Comparison of ENCODE assay signal across 9 cellular contexts in genomic region chr14:23353433-23353780, GRCh38. TPM values are rescaled to one million over a fixed set of nuclear protein-coding genes. Genes with fewer than 3 reads are reported as not detected.
DNase-seq lines count a peak whose midpoint lies in the region; ATAC-seq and TF ChIP-seq lines count a peak whose summit lies in the region.
"Had no signal": no experiment of that assay in that cellular context is flagged by ENCODE, and none has a peak within 500 bp of the region (broad histone marks: within the 10 kb centered on the region; RNA-seq: fewer than 3 reads in every experiment).

No MANE protein-coding gene starts in this region.

- no peak for TF ChIP-seq CTCF in CD8-positive, alpha-beta T cell (IDR thresholded peaks at IDR 0.05)
- no peak for TF ChIP-seq CTCF in neural crest cell (conservative IDR thresholded peaks at IDR 0.05)

- no peak overlapping the region for H3K9ac ChIP-seq in HUES48 (ENCODE audit: low read depth, low read length)

- CTCF ChIA-PET in CD8-positive, alpha-beta T cell (lab: Charles Lee), result interaction anchor here (0.6 to 1.4 kb wide), 4 partner anchors 14 to 142 kb away, joined by 3 to 4 read pairs (median 4); no protein-coding TSS in a partner anchor

- H3K4me3 ChIP-seq in CD8-positive, alpha-beta T cell (ENCODE audit: low read depth, low read length), result no peak overlapping the region
- H3K4me3 ChIP-seq in HUES48 (ENCODE audit: low read depth, low read length), result 0 out of 2 replicates have a peak overlapping the region, but pooled peaks have one; percentile 80

- H3K27me3 Mint-ChIP-seq in CD8-positive, alpha-beta T cell (ENCODE audit: low read depth), result peaks cover 37% of the 10 kb centered on the region
- H3K27me3 Mint-ChIP-seq in neural crest cell (ENCODE audit: low read depth), result peaks cover 32% of the 10 kb centered on the region

- no peaks in the 10 kb centered on the region for H3K27me3 ChIP-seq in CD8-positive, alpha-beta T cell (ENCODE audit: insufficient read depth, low read length)
- peaks cover 26% of the 10 kb centered on the region for H3K27me3 ChIP-seq in HUES48 (ENCODE audit: control insufficient read depth, insufficient read depth, low read length)

- POLR2A ChIA-PET in CD8-positive, alpha-beta T cell (lab: Charles Lee), result no interaction called here

- peak overlapping the region; percentile 77 for H3K4me3 Mint-ChIP-seq in CD8-positive, alpha-beta T cell
- peak overlapping the region; percentile 84 for H3K4me3 Mint-ChIP-seq in neural crest cell

- H3K9me3 Mint-ChIP-seq in CD8-positive, alpha-beta T cell, result no peaks in the 10 kb centered on the region
- peaks cover 10% of the 10 kb centered on the region for H3K9me3 Mint-ChIP-seq in neural crest cell

- H3K9me3 ChIP-seq in CD8-positive, alpha-beta T cell (ENCODE audit: low read length), result no peaks in the 10 kb centered on the region
- no peaks in the 10 kb centered on the region for H3K9me3 ChIP-seq in HUES48 (ENCODE audit: control insufficient read depth, insufficient read depth, low read length)
- H3K9me3 ChIP-seq: Peyer's patch had no signal

- H3K36me3 ChIP-seq in CD8-positive, alpha-beta T cell (ENCODE audit: insufficient read depth, low read length), result no peaks in the 10 kb centered on the region
- peaks cover 22% of the 10 kb centered on the region for H3K36me3 ChIP-seq in HUES48 (ENCODE audit: control insufficient read depth, insufficient read depth, low read length)
- H3K36me3 ChIP-seq: Peyer's patch had no signal

- no peaks in the 10 kb centered on the region for H3K36me3 Mint-ChIP-seq in CD8-positive, alpha-beta T cell
- peaks cover 15% of the 10 kb centered on the region for H3K36me3 Mint-ChIP-seq in neural crest cell (ENCODE audit: low read depth)

- ATAC-seq in CD8-positive, alpha-beta T cell, result no peak
- ATAC-seq in left lobe of liver, result no peak

- H3K4me1 Mint-ChIP-seq in CD8-positive, alpha-beta T cell (ENCODE audit: low read depth), result peaks cover 10% of the 10 kb centered on the region
- H3K4me1 Mint-ChIP-seq in neural crest cell, result peaks cover 32% of the 10 kb centered on the region

- H3K27ac ChIP-seq in CD8-positive, alpha-beta T cell (ENCODE audit: low read depth, low read length), result no peak overlapping the region
- no peak overlapping the region for H3K27ac ChIP-seq in HUES48 (ENCODE audit: low read depth, low read length)

- intact Hi-C loops in CD8-positive, alpha-beta T cell (cut with DNase I, micrococcal nuclease), result no loop called here

- H3K27ac Mint-ChIP-seq in CD8-positive, alpha-beta T cell, result peak overlapping the region; percentile 20
- H3K27ac Mint-ChIP-seq in neural crest cell (ENCODE audit: unreplicated experiment), result peak overlapping the region; percentile 6

- peaks cover 8% of the 10 kb centered on the region for H3K4me1 ChIP-seq in CD8-positive, alpha-beta T cell (ENCODE audit: insufficient read depth, low read length)
- no peaks in the 10 kb centered on the region for H3K4me1 ChIP-seq in HUES48 (ENCODE audit: control insufficient read depth, insufficient read depth, low read length)

- DNase-seq in CD8-positive, alpha-beta T cell, result no peak
- DNase-seq in ecto neural progenitor cell (ENCODE audit: low spot score), result peak; percentile 39
- no peak for DNase-seq in neural crest cell (ENCODE audit: low read depth, low spot score)
- no peak for DNase-seq in HK-2 (ENCODE audit: unreplicated experiment)
- no peak for DNase-seq in left lobe of liver (ENCODE audit: low spot score)
- DNase-seq in amniotic stem cell (lab: John Stamatoyannopoulos, UW), result no peak

RNA-seq across cellular contexts. Expression of gene SLC22A17, which starts 0.7 kb away (rescaled TPM):
- total RNA-seq in CD8-positive, alpha-beta T cell, result 10 to 100 TPM; 12.3 to 13.5 TPM
- 39.4 and 42.4 TPM in 2 replicates for total RNA-seq in neural crest cell
- 3.6 TPM for total RNA-seq in left lobe of liver

RNA-seq across cellular contexts. Expression of gene EFS, which starts 11.6 kb away (rescaled TPM):
- total RNA-seq in CD8-positive, alpha-beta T cell, result not detected
- 100 and 104 TPM in 2 replicates for total RNA-seq in neural crest cell
- total RNA-seq in left lobe of liver, result 0.68 TPM

RNA-seq across cellular contexts. Expression of gene IL25, which starts 19.2 kb away (rescaled TPM):
- total RNA-seq in CD8-positive, alpha-beta T cell, result not detected
- total RNA-seq in neural crest cell, result not detected in 2 replicates
- total RNA-seq in left lobe of liver, result not detected
- total RNA-seq: NCI-H460, Peyer's patch had no signal

RNA-seq across cellular contexts. Expression of gene CMTM5, which starts 23.4 kb away (rescaled TPM):
- not detected for total RNA-seq in CD8-positive, alpha-beta T cell
- total RNA-seq in neural crest cell (2.0 and 3.1 TPM in 2 replicates), left lobe of liver (not detected)
- total RNA-seq: NCI-H460, Peyer's patch had no signal

RNA-seq across cellular contexts. Expression of gene PABPN1, which starts 32.1 kb away (rescaled TPM):
- total RNA-seq in CD8-positive, alpha-beta T cell, result 100 to 1,000 TPM; 186 to 191 TPM
- total RNA-seq in neural crest cell (375 and 379 TPM in 2 replicates), left lobe of liver (86.9 TPM)

Comparison
In these comparisons a context has a peak if more than half of its experiments do, and no peak if none do; other contexts are left out.
1. RNA of gene EFS, which starts 11.6 kb away (total RNA-seq): 100 to 104 TPM in neural crest cell; 0.68 TPM in left lobe of liver (single experiment) and not detected in CD8-positive, alpha-beta T cell; every median in the first group is over 10 times any median in the second.